In the genomic region with DNA sequence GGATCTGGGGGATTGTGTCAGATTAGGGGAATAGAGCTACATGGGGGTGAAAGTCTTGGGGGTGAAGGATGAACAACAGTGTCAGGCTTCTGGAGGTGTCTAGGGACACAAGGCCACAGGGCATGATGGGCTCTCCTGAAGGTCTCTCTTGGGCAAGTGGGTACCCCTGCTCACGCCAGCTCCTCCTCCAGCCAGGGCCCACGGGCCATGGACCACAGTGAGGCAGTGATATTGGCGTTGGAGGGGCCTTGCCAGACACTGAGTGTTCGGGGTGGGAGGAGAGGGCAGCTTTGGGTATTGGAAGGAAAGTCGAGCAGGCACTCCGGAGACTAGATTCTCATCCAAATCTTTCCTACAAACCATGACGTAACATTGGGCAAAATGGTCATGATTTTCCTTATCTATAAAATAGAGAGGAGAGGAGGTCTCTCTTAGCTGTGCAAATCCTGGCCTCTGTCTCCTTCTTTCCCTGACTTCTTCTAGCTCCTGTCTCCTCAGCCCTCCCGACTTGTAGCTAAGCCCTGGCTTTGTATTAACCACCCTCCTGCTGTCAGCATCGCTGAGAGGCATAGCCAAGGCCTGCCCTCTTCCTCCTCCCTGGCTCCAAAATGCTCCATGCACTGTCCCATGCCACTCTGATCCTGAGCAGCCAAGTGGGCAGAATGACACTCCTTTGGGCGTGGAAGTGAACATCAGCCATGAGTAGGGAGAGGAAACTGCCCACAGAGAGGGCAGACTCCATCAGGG, we compare ENCODE assay signal across 14 cellular contexts. TPM values are rescaled to one million over a fixed set of nuclear protein-coding genes. Genes with fewer than 3 reads are reported as not detected.
A peak's percentile ranks its signal among the peaks of the same experiment; 100 is the strongest.
DNase-seq lines count a peak whose midpoint lies in the region; ATAC-seq, FAIRE-seq and TF ChIP-seq lines count a peak whose summit lies in the region.
"Had no signal": no experiment of that assay in that cellular context is flagged by ENCODE, and none has a peak within 500 bp of the region (broad histone marks: within the 10 kb centered on the region; RNA-seq: fewer than 3 reads in every experiment).

No MANE protein-coding gene starts in this region.

- FAIRE-seq in endothelial cell of umbilical vein (lab: Jason Lieb, UNC), result no peak

- H2AFZ ChIP-seq in MM.1S (ENCODE audit: low read length) (no peak overlapping the region), endothelial cell of umbilical vein (ENCODE audit: low read depth, low read length) (no peak overlapping the region)

- no peaks in the 10 kb centered on the region for H3K79me2 ChIP-seq in MM.1S (ENCODE audit: low read length)
- no peaks in the 10 kb centered on the region for H3K79me2 ChIP-seq in endothelial cell of umbilical vein (ENCODE audit: control insufficient read depth, insufficient read depth, low read length)

- BruUV-seq in endothelial cell of umbilical vein (replicated peaks; lab: Mats Ljungman, UMichigan), result no TSS peak

- DNase-seq in MM.1S (no peak), endothelial cell of umbilical vein (ENCODE audit: low read depth, low spot score) (no peak), GM10266 (ENCODE audit: extremely low spot score) (no peak), superior temporal gyrus (ENCODE audit: extremely low spot score) (no peak), amniotic stem cell (lab: John Stamatoyannopoulos, UW) (no peak)
- DNase-seq: activated CD4-positive, alpha-beta T cell treated with anti-CD3 and anti-CD28 coated beads, Interleukin-2, amount 50 U/mL, for 48 hours; DMS 273 treated with DMSO at 0.1 percent for 48 hours; Karpas-422; stimulated activated naive CD8-positive, alpha-beta T cell treated with anti-CD3 and anti-CD28 coated beads, Interleukin-15, amount 100 ng/mL, for 72 hours had no signal

- peaks cover 57 to 100% (median 96%) of the 10 kb centered on the region in 10 experiments for H3K4me1 ChIP-seq in BLaER1 treated with 17β-estradiol and CSF1 and Interleukin-3, amounts not matched to agents 10 nM and 100 nM
- peaks cover 45% of the 10 kb centered on the region for H3K4me1 ChIP-seq in MM.1S (ENCODE audit: low read length)
- H3K4me1 ChIP-seq in endothelial cell of umbilical vein (ENCODE audit: control insufficient read depth, extremely low read depth, insufficient read depth, low read length), result peaks cover 15% of the 10 kb centered on the region
- H3K4me1 ChIP-seq in rectal smooth muscle tissue (ENCODE audit: control insufficient read depth, insufficient read depth, low read length), result peaks cover 5% of the 10 kb centered on the region

- no peaks in the 10 kb centered on the region for H3K9me1 ChIP-seq in endothelial cell of umbilical vein (replicated peaks; ENCODE audit: control insufficient read depth, extremely low read depth, insufficient read depth, low read length)

- peak overlapping the region; percentile 71 to 92 (median 89) for H3K27ac ChIP-seq in BLaER1 treated with 17β-estradiol and CSF1 and Interleukin-3, amounts not matched to agents 10 nM and 100 nM
- peak overlapping the region; percentile 88; the same call in 1 of the 2 replicates for H3K27ac ChIP-seq in MM.1S (ENCODE audit: low read length)
- H3K27ac ChIP-seq in endothelial cell of umbilical vein (ENCODE audit: insufficient read depth, low read depth, low read length), result peak overlapping the region; percentile 67
- peak overlapping the region; percentile 34 for H3K27ac ChIP-seq in rectal smooth muscle tissue (ENCODE audit: low read depth, low read length)
- H3K27ac ChIP-seq: adrenal gland, vagina had no signal

- no peaks in the 10 kb centered on the region for H4K20me1 ChIP-seq in BLaER1 treated with 17β-estradiol and CSF1 and Interleukin-3, amounts not matched to agents 10 nM and 100 nM
- H4K20me1 ChIP-seq in MM.1S (ENCODE audit: insufficient read depth, low read length), result no peaks in the 10 kb centered on the region
- H4K20me1 ChIP-seq in endothelial cell of umbilical vein (replicated peaks; ENCODE audit: control insufficient read depth, extremely low read depth, insufficient read depth, low read length), result no peaks in the 10 kb centered on the region

- TF ChIP-seq CTCF in MM.1S (IDR thresholded peaks at IDR 0.05; ENCODE audit: low read length), result no peak
- TF ChIP-seq CTCF in endothelial cell of umbilical vein (IDR thresholded peaks at IDR 0.05; ENCODE audit: extremely low read depth in 1 of 2, insufficient read depth in 1 of 2, low read depth in 1 of 2, low read length in 2 of 2), result no peak
- no peak for TF ChIP-seq CTCF in GM10266 (IDR thresholded peaks at IDR 0.05; ENCODE audit: control insufficient read depth, insufficient read depth, low read depth, missing control alignments)

- ATAC-seq in GM21528 (IDR thresholded peaks at IDR 0.05; ENCODE audit: low FRiP score, unreplicated experiment), result no peak
- ATAC-seq: stimulated activated naive CD8-positive, alpha-beta T cell treated with anti-CD3 and anti-CD28 coated beads, Interleukin-15, amount 100 ng/mL, for 72 hours had no signal

- no peaks in the 10 kb centered on the region for H3K27me3 ChIP-seq in BLaER1 treated with 17β-estradiol and CSF1 and Interleukin-3, amounts not matched to agents 10 nM and 100 nM
- H3K27me3 ChIP-seq in MM.1S (replicated peaks; ENCODE audit: insufficient read depth, low read length), result no peaks in the 10 kb centered on the region
- H3K27me3 ChIP-seq in endothelial cell of umbilical vein (ENCODE audit: control insufficient read depth in 2 of 2, insufficient read depth in 2 of 2, low read length in 2 of 2), result no peaks in the 10 kb centered on the region
- no peaks in the 10 kb centered on the region for H3K27me3 ChIP-seq in rectal smooth muscle tissue (ENCODE audit: control insufficient read depth, insufficient read depth, low read length)
- H3K27me3 ChIP-seq: adrenal gland, vagina had no signal

- no peak for TF ChIP-seq POLR2A in endothelial cell of umbilical vein (IDR thresholded peaks at IDR 0.05; ENCODE audit: low read depth, low read length)

- peaks cover 27% of the 10 kb centered on the region for H3F3A ChIP-seq in MM.1S (ENCODE audit: insufficient read depth, low read length)

- no peaks in the 10 kb centered on the region for H3K9me2 ChIP-seq in MM.1S (replicated peaks; ENCODE audit: insufficient read depth, low read length)

- H3K9me3 ChIP-seq in BLaER1 treated with 17β-estradiol and CSF1 and Interleukin-3, amounts not matched to agents 10 nM and 100 nM (replicated peaks in 1 of 11), result no peaks in the 10 kb centered on the region
- no peaks in the 10 kb centered on the region for H3K9me3 ChIP-seq in MM.1S (replicated peaks; ENCODE audit: insufficient read depth, low read length)
- no peaks in the 10 kb centered on the region for H3K9me3 ChIP-seq in endothelial cell of umbilical vein (replicated peaks; ENCODE audit: control insufficient read depth, insufficient read depth, low read length)
- H3K9me3 ChIP-seq: adrenal gland, vagina had no signal

- peak overlapping the region in 3 of 10 experiments; percentile 6 to 13 (median 13); a peak in 3 of 20 replicates for H3K4me3 ChIP-seq in BLaER1 treated with 17β-estradiol and CSF1 and Interleukin-3, amounts not matched to agents 10 nM and 100 nM
- H3K4me3 ChIP-seq in MM.1S (ENCODE audit: low read length) (no peak overlapping the region), endothelial cell of umbilical vein (replicated peaks in 1 of 3; ENCODE audit: insufficient read depth in 1 of 3, low read depth in 1 of 3, low read length in 3 of 3) (no peak overlapping the region), rectal smooth muscle tissue (ENCODE audit: low read length) (no peak overlapping the region)
- H3K4me3 ChIP-seq: adrenal gland, vagina had no signal

- intact Hi-C loops in endothelial cell of umbilical vein (cut with micrococcal nuclease), result no loop called here

- peak overlapping the region; percentile 72 to 96 (median 86) for H3K4me2 ChIP-seq in BLaER1 treated with 17β-estradiol and CSF1 and Interleukin-3, amounts not matched to agents 10 nM and 100 nM
- no peak overlapping the region for H3K4me2 ChIP-seq in MM.1S (ENCODE audit: low read depth, low read length)
- H3K4me2 ChIP-seq in endothelial cell of umbilical vein (ENCODE audit: insufficient read depth, low read length), result no peak overlapping the region

- POLR2A ChIA-PET in endothelial cell of umbilical vein (lab: Charles Lee), result no interaction called here

- dilution Hi-C loops in endothelial cell of umbilical vein (cut with MboI; ENCODE audit: extremely low pct_ligation_motif_present, low sequenced_read_pairs), result no loop called here

- H3K36me3 ChIP-seq in BLaER1 treated with 17β-estradiol and CSF1 and Interleukin-3, amounts not matched to agents 10 nM and 100 nM, result peaks cover 0 to 7% (median 0%) of the 10 kb centered on the region in 11 experiments; a peak in 2 of 22 replicates
- H3K36me3 ChIP-seq in MM.1S (replicated peaks; ENCODE audit: insufficient read depth, low read length) (no peaks in the 10 kb centered on the region), endothelial cell of umbilical vein (ENCODE audit: control insufficient read depth in 2 of 2, extremely low read depth in 1 of 2, insufficient read depth in 2 of 2, low read length in 2 of 2) (no peaks in the 10 kb centered on the region), rectal smooth muscle tissue (ENCODE audit: control insufficient read depth, insufficient read depth, low read length) (no peaks in the 10 kb centered on the region)
- H3K36me3 ChIP-seq: adrenal gland, vagina had no signal

- CTCF ChIA-PET in endothelial cell of umbilical vein (lab: Charles Lee), result interaction anchor here (0.9 kb wide), 2 partner anchors 16 to 212 kb away, joined by 3 read pairs; no protein-coding TSS in a partner anchor

- peak overlapping the region; percentile 24 to 73 (median 64); a peak in 18 of 22 replicates for H3K9ac ChIP-seq in BLaER1 treated with 17β-estradiol and CSF1 and Interleukin-3, amounts not matched to agents 10 nM and 100 nM
- no peak overlapping the region for H3K9ac ChIP-seq in MM.1S (ENCODE audit: low read length)
- no peak overlapping the region for H3K9ac ChIP-seq in endothelial cell of umbilical vein (replicated peaks; ENCODE audit: extremely low read depth, insufficient read depth, low read length)
- H3K9ac ChIP-seq in rectal smooth muscle tissue (ENCODE audit: low read length), result no peak overlapping the region

RNA-seq across cellular contexts. Expression of a gene that starts 24.0 kb away (rescaled TPM):
- 220 and 260 TPM in 2 replicates for total RNA-seq in endothelial cell of umbilical vein
- 304 and 330 TPM in 2 replicates for polyA plus RNA-seq in endothelial cell of umbilical vein
- 356 and 439 TPM in 2 replicates for polyA plus RNA-seq in endothelial cell of umbilical vein (2011; cell fraction: cytosol; rRNA removed)
- 128 and 211 TPM in 2 replicates for polyA plus RNA-seq in endothelial cell of umbilical vein (2011; cell fraction: nucleus; rRNA removed)
- 324 and 416 TPM in 2 replicates for polyA plus RNA-seq in endothelial cell of umbilical vein (2012)
- polyA minus RNA-seq in endothelial cell of umbilical vein, result 113 and 123 TPM in 2 replicates
- 72.4 TPM for polyA minus RNA-seq in endothelial cell of umbilical vein (2011; cell fraction: cytosol; rRNA and poly(A)+ RNA removed)
- polyA minus RNA-seq in endothelial cell of umbilical vein (2011; cell fraction: nucleus; rRNA and poly(A)+ RNA removed), result 57.2 and 58.1 TPM in 2 replicates

RNA-seq across cellular contexts. Expression of a gene that starts 45.7 kb away (rescaled TPM):
- total RNA-seq in endothelial cell of umbilical vein, result 9.8 and 13.9 TPM in 2 replicates
- polyA plus RNA-seq in endothelial cell of umbilical vein, result 7.4 and 8.6 TPM in 2 replicates
- polyA plus RNA-seq in endothelial cell of umbilical vein (2011; cell fraction: cytosol; rRNA removed), result 4.6 and 5.9 TPM in 2 replicates
- polyA plus RNA-seq in endothelial cell of umbilical vein (2011; cell fraction: nucleus; rRNA removed), result 18.9 and 19.7 TPM in 2 replicates
- 3.7 TPM in 2 replicates for polyA plus RNA-seq in endothelial cell of umbilical vein (2012)
- polyA minus RNA-seq in endothelial cell of umbilical vein, result 18.1 and 19.5 TPM in 2 replicates
- polyA minus RNA-seq in endothelial cell of umbilical vein (2011; cell fraction: cytosol; rRNA and poly(A)+ RNA removed), result 1.2 TPM
- polyA minus RNA-seq in endothelial cell of umbilical vein (2011; cell fraction: nucleus; rRNA and poly(A)+ RNA removed), result 12.7 and 16.3 TPM in 2 replicates

Comparison
In these comparisons a context has a peak if more than half of its experiments do, and no peak if none do; other contexts are left out.
1. H3K27ac ChIP-seq: peak in every context shown above with its lines; median percentile 89 in BLaER1 treated with 17β-estradiol and CSF1 and Interleukin-3, amounts not matched to agents 10 nM and 100 nM; 88 in MM.1S; 67 in endothelial cell of umbilical vein; 34 in rectal smooth muscle tissue.
2. H3K4me2 ChIP-seq: peak in BLaER1 treated with 17β-estradiol and CSF1 and Interleukin-3, amounts not matched to agents 10 nM and 100 nM (11 of 11); none in MM.1S (single experiment) and endothelial cell of umbilical vein (single experiment).
3. H3K9ac ChIP-seq: peak in BLaER1 treated with 17β-estradiol and CSF1 and Interleukin-3, amounts not matched to agents 10 nM and 100 nM (11 of 11); none in MM.1S (single experiment), endothelial cell of umbilical vein (single experiment) and rectal smooth muscle tissue (single experiment).